ENCODE assay signal across 10 cellular contexts in genomic region chr9:133437753-133438531, GRCh38. TPM values are rescaled to one million over a fixed set of nuclear protein-coding genes. Genes with fewer than 3 reads are reported as not detected.
DNase-seq lines count a peak whose midpoint lies in the region; ATAC-seq and TF ChIP-seq lines count a peak whose summit lies in the region.
"Had no signal": no experiment of that assay in that cellular context is flagged by ENCODE, and none has a peak within 500 bp of the region (broad histone marks: within the 10 kb centered on the region; RNA-seq: fewer than 3 reads in every experiment).

No MANE protein-coding gene starts in this region.

- no peak overlapping the region for H2BK5ac ChIP-seq in IMR-90 (ENCODE audit: low read depth, low read length, poor library complexity, severe bottlenecking)

- H3K27me3 Mint-ChIP-seq in glutamatergic neuron (ENCODE audit: unreplicated experiment), result peaks cover 12% of the 10 kb centered on the region
- no peaks in the 10 kb centered on the region for H3K27me3 Mint-ChIP-seq in osteocyte (ENCODE audit: unreplicated experiment)

- H3K4me1 ChIP-seq in IMR-90 (ENCODE audit: control insufficient read depth, insufficient read depth, low read length) (no peaks in the 10 kb centered on the region), fibroblast of lung (ENCODE audit: control insufficient read depth, extremely low read depth, insufficient read depth, low read length) (no peaks in the 10 kb centered on the region)

- H2BK15ac ChIP-seq in IMR-90 (ENCODE audit: low read depth, low read length), result no peak overlapping the region

- H3K27ac Mint-ChIP-seq in glutamatergic neuron (ENCODE audit: unreplicated experiment) (no peak overlapping the region), osteocyte (ENCODE audit: unreplicated experiment) (no peak overlapping the region)

- POLR2A ChIA-PET in IMR-90 (lab: Charles Lee; ENCODE audit: unreplicated experiment), result no interaction called here

- H3K9me3 Mint-ChIP-seq in glutamatergic neuron (ENCODE audit: unreplicated experiment) (no peaks in the 10 kb centered on the region), osteocyte (ENCODE audit: unreplicated experiment) (no peaks in the 10 kb centered on the region)

- no peaks in the 10 kb centered on the region for H3K27me3 ChIP-seq in IMR-90 (ENCODE audit: control insufficient read depth, insufficient read depth, low read length)
- H3K27me3 ChIP-seq in fibroblast of lung (ENCODE audit: control insufficient read depth, insufficient read depth, low read length), result no peaks in the 10 kb centered on the region

- no peak overlapping the region for H3K14ac ChIP-seq in IMR-90 (replicated peaks; ENCODE audit: low read depth, low read length)

- H3K4me3 Mint-ChIP-seq in glutamatergic neuron (ENCODE audit: unreplicated experiment) (no peak overlapping the region), osteocyte (ENCODE audit: unreplicated experiment) (no peak overlapping the region)

- CTCF ChIA-PET in IMR-90 (lab: Yijun Ruan, JAX), result interaction anchor here (0.6 kb wide), 1 partner anchor 22 kb away, joined by 3 read pairs; no protein-coding TSS in a partner anchor

- 90% methylated on average over 13 of the region's 20 CpGs; no CpG with 5 or more reads in 1 of the 2 experiments for WGBS in IMR-90 (ENCODE audit: extremely low coverage in 2 of 2, insufficient read length in 1 of 2), 2 experiments

- peak; percentile 30; the same call in 1 of the 2 replicates for TF ChIP-seq RAD21 in IMR-90 (IDR thresholded peaks at IDR 0.05; ENCODE audit: low read length)

- no peak overlapping the region for H3K23ac ChIP-seq in IMR-90 (ENCODE audit: low read depth, low read length)

- H2AK5ac ChIP-seq in IMR-90 (ENCODE audit: low read depth, low read length), result no peak overlapping the region

- H4K20me1 ChIP-seq in IMR-90 (ENCODE audit: insufficient read depth, low read length), result no peaks in the 10 kb centered on the region
- H4K20me1 ChIP-seq in fibroblast of lung (ENCODE audit: control insufficient read depth, extremely low read depth, insufficient read depth, low read length), result no peaks in the 10 kb centered on the region

- H3K18ac ChIP-seq in IMR-90 (ENCODE audit: low read depth, low read length), result no peak overlapping the region

- H3K79me2 ChIP-seq in fibroblast of lung (ENCODE audit: control insufficient read depth, insufficient read depth, low read length), result no peaks in the 10 kb centered on the region

- peaks cover 4% of the 10 kb centered on the region for H3K36me3 Mint-ChIP-seq in glutamatergic neuron (ENCODE audit: unreplicated experiment)
- H3K36me3 Mint-ChIP-seq in osteocyte (ENCODE audit: unreplicated experiment), result no peaks in the 10 kb centered on the region

- intact Hi-C loops in IMR-90 (cut with micrococcal nuclease), result no loop called here

- TF ChIP-seq POLR2A in IMR-90 (IDR thresholded peaks at IDR 0.05; ENCODE audit: low read depth, low read length), result no peak

- dilution Hi-C loops in IMR-90 (cut with HindIII; ENCODE audit: low sequenced_read_pairs, unreplicated experiment), result no loop called here

- H3K4me3 ChIP-seq in IMR-90 (ENCODE audit: insufficient read depth, low read depth, low read length) (no peak overlapping the region), fibroblast of lung (replicated peaks in 1 of 4; ENCODE audit: control extremely low read depth in 1 of 4, insufficient read depth in 1 of 4, low read depth in 3 of 4, low read length in 4 of 4) (no peak overlapping the region)

- no peak overlapping the region for H3K56ac ChIP-seq in IMR-90 (ENCODE audit: extremely low read depth, insufficient read depth, low read length)

- H3K36me3 ChIP-seq in IMR-90 (ENCODE audit: control insufficient read depth, insufficient read depth, low read length) (no peaks in the 10 kb centered on the region), fibroblast of lung (ENCODE audit: control insufficient read depth, insufficient read depth, low read length) (no peaks in the 10 kb centered on the region)

- no peak overlapping the region for H4K91ac ChIP-seq in IMR-90 (ENCODE audit: insufficient read depth, low read depth, low read length)

- H3K9me3 ChIP-seq in IMR-90 (ENCODE audit: control insufficient read depth, insufficient read depth, low read length) (no peaks in the 10 kb centered on the region), fibroblast of lung (ENCODE audit: control insufficient read depth, insufficient read depth, low read depth, low read length) (no peaks in the 10 kb centered on the region)

- H3K4me2 ChIP-seq in IMR-90 (ENCODE audit: low read depth, low read length) (no peak overlapping the region), fibroblast of lung (ENCODE audit: extremely low read depth, insufficient read depth, low read length) (no peak overlapping the region)

- H4K8ac ChIP-seq in IMR-90 (ENCODE audit: low read depth in 2 of 2, low read length in 2 of 2), result no peak overlapping the region

- H2BK20ac ChIP-seq in IMR-90 (ENCODE audit: low read depth, low read length), result no peak overlapping the region

- in situ Hi-C loops in IMR-90 (cut with MboI; ENCODE audit: low sequenced_read_pairs), result no loop called here

- H2AFZ ChIP-seq in IMR-90 (replicated peaks; ENCODE audit: low read length, poor library complexity), result no peak overlapping the region
- no peak overlapping the region for H2AFZ ChIP-seq in fibroblast of lung (ENCODE audit: low read length)

- no peaks in the 10 kb centered on the region for H3K9me1 ChIP-seq in IMR-90 (ENCODE audit: insufficient read depth, low read length)

- no peak overlapping the region for H3K4ac ChIP-seq in IMR-90 (ENCODE audit: low read depth, low read length)

- H2BK120ac ChIP-seq in IMR-90 (ENCODE audit: low read depth, low read length), result no peak overlapping the region

- no peaks in the 10 kb centered on the region for H3K79me1 ChIP-seq in IMR-90 (ENCODE audit: low read depth in 1 of 2, low read length in 2 of 2)

- BruUV-seq in IMR-90 (replicated peaks; lab: Mats Ljungman, UMichigan), result no TSS peak

- H3K9ac ChIP-seq in IMR-90 (ENCODE audit: low read depth, low read length) (no peak overlapping the region), fibroblast of lung (ENCODE audit: insufficient read depth, low read length) (peak overlapping the region; percentile 30)

- H4K5ac ChIP-seq in IMR-90 (ENCODE audit: low read depth, low read length), result no peak overlapping the region

- H3K27ac ChIP-seq in IMR-90 (ENCODE audit: insufficient read depth, low read length) (no peak overlapping the region), fibroblast of lung (ENCODE audit: insufficient read depth, low read length) (no peak overlapping the region)
- H3K27ac ChIP-seq: C4-2B, HL-60 had no signal

- DNase-seq in D341Med (ENCODE audit: low spot score) (peak; percentile 54), IMR-90 (no peak), fibroblast of lung (ENCODE audit: low read depth in 2 of 2) (no peak), cerebellar nuclear complex (lab: John Stamatoyannopoulos, UW) (no peak), glutamatergic neuron (no peak), osteocyte (ENCODE audit: extremely low spot score, unreplicated experiment) (no peak)
- DNase-seq: left cardiac atrium, NCI-H1417 had no signal

- TF ChIP-seq CTCF in IMR-90 (conservative IDR thresholded peaks at IDR 0.05; ENCODE audit: low read depth, low read length) (peak; percentile 28), fibroblast of lung (conservative IDR thresholded peaks at IDR 0.05 in 1 of 2, IDR thresholded peaks at IDR 0.05 in 1 of 2; ENCODE audit: low read depth in 1 of 2, low read length in 2 of 2) (peak in 1 of 2 donors; percentile 23), glutamatergic neuron (IDR thresholded peaks at IDR 0.05; ENCODE audit: partially characterized antibody, unreplicated experiment) (no peak), osteocyte (IDR thresholded peaks at IDR 0.05) (no peak)

- H2AK9ac ChIP-seq in IMR-90 (replicated peaks; ENCODE audit: low read depth, low read length, poor library complexity), result no peak overlapping the region

- no peak; the same call in 1 of the 2 replicates for ATAC-seq in IMR-90 (ENCODE audit: low read depth)
- ATAC-seq: left cardiac atrium had no signal

- H3K4me1 Mint-ChIP-seq in glutamatergic neuron (ENCODE audit: low read depth, unreplicated experiment) (peaks cover 3% of the 10 kb centered on the region), osteocyte (ENCODE audit: unreplicated experiment) (no peaks in the 10 kb centered on the region)

RNA-seq across cellular contexts. Expression of gene ADAMTS13, which starts 15.8 kb away (rescaled TPM):
- total RNA-seq in IMR-90 (2012; rRNA removed) (under 0.01 and 0.18 TPM in 2 replicates), fibroblast of lung (2.3 and 3.1 TPM in 2 replicates), glutamatergic neuron (ENCODE audit: unreplicated experiment) (27.9 TPM), osteocyte (7.4 and 8.8 TPM in 2 replicates)
- polyA plus RNA-seq in IMR-90 (2012; rRNA removed) (2.8 and 3.1 TPM in 2 replicates), fibroblast of lung (0.45 and 0.78 TPM in 2 replicates)
- 0.54 and 3.1 TPM in 2 replicates for polyA plus RNA-seq in IMR-90 (2012; cell fraction: cytosol; rRNA removed)
- 19.2 and 39.9 TPM in 2 replicates for polyA plus RNA-seq in IMR-90 (2012; cell fraction: nucleus; rRNA removed; ENCODE audit: low replicate concordance)
- 1.3 and 1.4 TPM in 2 replicates for polyA plus RNA-seq in fibroblast of lung (2012)
- 0.11 and 1.5 TPM in 2 replicates for polyA minus RNA-seq in fibroblast of lung (ENCODE audit: low replicate concordance)

RNA-seq across cellular contexts. Expression of gene REXO4, which starts 20.1 kb away (rescaled TPM):
- total RNA-seq in IMR-90 (2012; rRNA removed), result 16.1 and 18.3 TPM in 2 replicates
- polyA plus RNA-seq in IMR-90 (2012; rRNA removed), result 21.8 and 23.1 TPM in 2 replicates
- polyA plus RNA-seq in IMR-90 (2012; cell fraction: cytosol; rRNA removed), result 25.2 and 26.4 TPM in 2 replicates
- 13.2 and 18.6 TPM in 2 replicates for polyA plus RNA-seq in IMR-90 (2012; cell fraction: nucleus; rRNA removed; ENCODE audit: low replicate concordance)
- 21.1 and 21.3 TPM in 2 replicates for total RNA-seq in fibroblast of lung
- polyA plus RNA-seq in fibroblast of lung, result 16.6 and 17.2 TPM in 2 replicates
- polyA plus RNA-seq in fibroblast of lung (2012), result 17.6 and 22.0 TPM in 2 replicates
- 14.2 and 18.7 TPM in 2 replicates for polyA minus RNA-seq in fibroblast of lung (ENCODE audit: low replicate concordance)
- 20.4 TPM for total RNA-seq in glutamatergic neuron (ENCODE audit: unreplicated experiment)
- total RNA-seq in osteocyte, result 22.2 and 22.8 TPM in 2 replicates

RNA-seq across cellular contexts. Expression of gene CACFD1, which starts 21.8 kb away (rescaled TPM):
- 1.9 and 2.0 TPM in 2 replicates for total RNA-seq in IMR-90 (2012; rRNA removed)
- 5.9 and 6.6 TPM in 2 replicates for polyA plus RNA-seq in IMR-90 (2012; rRNA removed)
- 7.2 and 9.9 TPM in 2 replicates for polyA plus RNA-seq in IMR-90 (2012; cell fraction: cytosol; rRNA removed)
- polyA plus RNA-seq in IMR-90 (2012; cell fraction: nucleus; rRNA removed; ENCODE audit: low replicate concordance), result 10.0 and 21.9 TPM in 2 replicates
- 8.5 and 9.1 TPM in 2 replicates for total RNA-seq in fibroblast of lung
- 2.5 and 4.7 TPM in 2 replicates for polyA plus RNA-seq in fibroblast of lung
- 4.9 and 6.2 TPM in 2 replicates for polyA plus RNA-seq in fibroblast of lung (2012)
- polyA minus RNA-seq in fibroblast of lung (ENCODE audit: low replicate concordance), result 9.7 and 19.6 TPM in 2 replicates
- 45.4 TPM for total RNA-seq in glutamatergic neuron (ENCODE audit: unreplicated experiment)
- 28.9 and 29.3 TPM in 2 replicates for total RNA-seq in osteocyte

RNA-seq across cellular contexts. Expression of gene SLC2A6, which starts 41.0 kb away (rescaled TPM):
- 2.9 and 3.1 TPM in 2 replicates for total RNA-seq in IMR-90 (2012; rRNA removed)
- polyA plus RNA-seq in IMR-90 (2012; rRNA removed), result 8.5 and 9.3 TPM in 2 replicates
- 3.0 and 11.7 TPM in 2 replicates for polyA plus RNA-seq in IMR-90 (2012; cell fraction: cytosol; rRNA removed)
- polyA plus RNA-seq in IMR-90 (2012; cell fraction: nucleus; rRNA removed; ENCODE audit: low replicate concordance), result 8.5 and 22.8 TPM in 2 replicates
- 5.6 and 9.1 TPM in 2 replicates for total RNA-seq in fibroblast of lung
- 6.7 and 7.6 TPM in 2 replicates for polyA plus RNA-seq in fibroblast of lung
- 11.1 and 12.7 TPM in 2 replicates for polyA plus RNA-seq in fibroblast of lung (2012)
- 9.0 and 10.9 TPM in 2 replicates for polyA minus RNA-seq in fibroblast of lung (ENCODE audit: low replicate concordance)
- total RNA-seq in glutamatergic neuron (ENCODE audit: unreplicated experiment), result 104 TPM
- 8.0 and 8.4 TPM in 2 replicates for total RNA-seq in osteocyte
